21 cellular contexts compared by ENCODE assay signal in the genomic region with DNA sequence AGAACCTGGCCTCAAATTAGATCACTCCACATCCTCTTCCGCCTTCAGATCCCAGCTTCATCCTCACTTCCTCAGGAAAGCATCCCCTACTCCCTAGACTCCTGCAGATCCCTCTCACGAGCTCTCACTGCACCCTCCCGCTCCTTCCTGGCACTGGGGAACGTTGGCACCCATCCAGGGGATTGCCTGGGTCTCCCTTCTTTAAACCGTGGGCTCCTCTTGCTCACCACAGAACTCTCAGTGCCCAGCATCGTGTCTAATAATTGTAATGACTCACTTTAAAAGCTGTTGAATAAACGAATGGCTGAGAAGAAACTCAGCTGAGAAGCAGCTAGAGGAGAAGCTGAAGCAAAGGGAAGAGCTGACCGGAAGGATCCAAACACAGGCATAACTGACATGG. TPM values are rescaled to one million over a fixed set of nuclear protein-coding genes. Genes with fewer than 3 reads are reported as not detected.
DNase-seq lines count a peak whose midpoint lies in the region; ATAC-seq and TF ChIP-seq lines count a peak whose summit lies in the region.
"Had no signal": no experiment of that assay in that cellular context is flagged by ENCODE, and none has a peak within 500 bp of the region (broad histone marks: within the 10 kb centered on the region; RNA-seq: fewer than 3 reads in every experiment).

No MANE protein-coding gene starts in this region.

- H3K4me3 ChIP-seq in IMR-90 (ENCODE audit: insufficient read depth, low read depth, low read length) (no peak overlapping the region), neural progenitor cell (no peak overlapping the region), left ventricle myocardium inferior (no peak overlapping the region)
- H3K4me3 ChIP-seq: heart right ventricle, ovary, suprapubic skin had no signal

- no TSS peak for BruUV-seq in IMR-90 (replicated peaks; lab: Mats Ljungman, UMichigan)

- H3K4me3 Mint-ChIP-seq in activated CD4-positive, alpha-beta memory T cell treated with anti-CD3 and anti-CD28 coated beads, Interleukin-2, amount 10 ng/mL, durations not matched to agents 7 days and 5 days = no peak overlapping the region
- no peak overlapping the region for H3K4me3 Mint-ChIP-seq in neural progenitor cell
- H3K4me3 Mint-ChIP-seq: activated naive CD8-positive, alpha-beta T cell; H9; natural killer cell had no signal

- H2BK20ac ChIP-seq in IMR-90 (ENCODE audit: low read depth, low read length) = no peak overlapping the region

- intact Hi-C loops in IMR-90 (cut with micrococcal nuclease) = no loop called here
- intact Hi-C loops in left ventricle myocardium inferior (cut with micrococcal nuclease) = no loop called here

- peak overlapping the region; percentile 27 for H3K27ac Mint-ChIP-seq in activated CD4-positive, alpha-beta memory T cell treated with anti-CD3 and anti-CD28 coated beads, Interleukin-2, amount 10 ng/mL, durations not matched to agents 7 days and 5 days
- peak overlapping the region; percentile 51 for H3K27ac Mint-ChIP-seq in neural progenitor cell
- H3K27ac Mint-ChIP-seq: H9 had no signal

- peak; percentile 76 for DNase-seq in activated effector memory CD4-positive, alpha-beta T cell treated with anti-CD3 and anti-CD28 coated beads, Interleukin-2, amount 50 U/mL, for 16 hours
- no peak for DNase-seq in activated effector memory CD4-positive, alpha-beta T cell treated with Interleukin-2 at 50 U/mL for 16 hours
- DNase-seq in IMR-90 (no peak), neural progenitor cell (ENCODE audit: low spot score) (no peak), left ventricle myocardium inferior (no peak), NCI-H1694 treated with DMSO at 0.1 percent for 48 hours (lab: John Stamatoyannopoulos, UW) (no peak), A172 (ENCODE audit: low spot score) (no peak)
- no peak for DNase-seq in activated CD4-positive, alpha-beta memory T cell treated with anti-CD3 and anti-CD28 coated beads, Interleukin-2, amount 10 ng/mL, durations not matched to agents 7 days and 5 days
- DNase-seq: DMS 273 treated with DMSO at 0.1 percent for 48 hours; H9; heart right ventricle; natural killer cell; NCI-H146; NCI-H2171 treated with DMSO at 0.1 percent for 48 hours; ovary; right cardiac atrium; Right ventricle myocardium superior; stimulated activated CD8-positive, alpha-beta memory T cell treated with anti-CD3 and anti-CD28 coated beads, Interleukin-4, amount 100 ng/mL, for 48 hours had no signal

- H3K56ac ChIP-seq in IMR-90 (ENCODE audit: extremely low read depth, insufficient read depth, low read length) = no peak overlapping the region

- H3K14ac ChIP-seq in IMR-90 (replicated peaks; ENCODE audit: low read depth, low read length) = 0 out of 2 replicates have a peak overlapping the region, but pooled peaks have one; percentile 13

- no peaks in the 10 kb centered on the region for H3K9me3 ChIP-seq in IMR-90 (ENCODE audit: control insufficient read depth, insufficient read depth, low read length)
- no peaks in the 10 kb centered on the region for H3K9me3 ChIP-seq in neural progenitor cell (ENCODE audit: low read depth)
- no peaks in the 10 kb centered on the region for H3K9me3 ChIP-seq in left ventricle myocardium inferior (replicated peaks)
- H3K9me3 ChIP-seq: heart right ventricle, ovary, suprapubic skin had no signal

- no peak overlapping the region for H4K5ac ChIP-seq in IMR-90 (ENCODE audit: low read depth, low read length)

- no peak for TF ChIP-seq CTCF in IMR-90 (conservative IDR thresholded peaks at IDR 0.05; ENCODE audit: low read depth, low read length)
- no peak for TF ChIP-seq CTCF in neural progenitor cell (IDR thresholded peaks at IDR 0.05)
- TF ChIP-seq CTCF in left ventricle myocardium inferior (IDR thresholded peaks at IDR 0.05; ENCODE audit: borderline replicate concordance) = no peak

- no peak overlapping the region for H2BK5ac ChIP-seq in IMR-90 (ENCODE audit: low read depth, low read length, poor library complexity, severe bottlenecking)

- dilution Hi-C loops in IMR-90 (cut with HindIII; ENCODE audit: low sequenced_read_pairs, unreplicated experiment) = no loop called here

- in situ Hi-C loops in IMR-90 (cut with MboI; ENCODE audit: low sequenced_read_pairs) = no loop called here

- H2BK15ac ChIP-seq in IMR-90 (ENCODE audit: low read depth, low read length) = no peak overlapping the region

- peak overlapping the region; percentile 16; the same call in 1 of the 2 replicates for H3K4ac ChIP-seq in IMR-90 (ENCODE audit: low read depth, low read length)

- H3K27ac ChIP-seq in IMR-90 (ENCODE audit: insufficient read depth, low read length) = no peak overlapping the region
- H3K27ac ChIP-seq in neural progenitor cell = no peak overlapping the region
- H3K27ac ChIP-seq in left ventricle myocardium inferior (replicated peaks) = no peak overlapping the region
- H3K27ac ChIP-seq: C4-2B, heart right ventricle, ovary, suprapubic skin had no signal

- no peak overlapping the region for H2BK120ac ChIP-seq in IMR-90 (ENCODE audit: low read depth, low read length)

- peaks cover 38% of the 10 kb centered on the region for H3K4me1 Mint-ChIP-seq in activated CD4-positive, alpha-beta memory T cell treated with anti-CD3 and anti-CD28 coated beads, Interleukin-2, amount 10 ng/mL, durations not matched to agents 7 days and 5 days
- H3K4me1 Mint-ChIP-seq in neural progenitor cell = no peaks in the 10 kb centered on the region
- H3K4me1 Mint-ChIP-seq: H9, natural killer cell had no signal

- H3K4me2 ChIP-seq in IMR-90 (ENCODE audit: low read depth, low read length) (no peak overlapping the region), neural progenitor cell (no peak overlapping the region)

- POLR2A ChIA-PET in IMR-90 (lab: Charles Lee; ENCODE audit: unreplicated experiment) = no interaction called here
- POLR2A ChIA-PET in activated CD4-positive, alpha-beta memory T cell treated with anti-CD3 and anti-CD28 coated beads, Interleukin-2, amount 10 ng/mL, durations not matched to agents 7 days and 5 days (lab: Charles Lee) = no interaction called here

- no peaks in the 10 kb centered on the region for H3K36me3 ChIP-seq in IMR-90 (ENCODE audit: control insufficient read depth, insufficient read depth, low read length)
- H3K36me3 ChIP-seq in neural progenitor cell = no peaks in the 10 kb centered on the region
- H3K36me3 ChIP-seq in left ventricle myocardium inferior = no peaks in the 10 kb centered on the region
- H3K36me3 ChIP-seq: ovary, suprapubic skin had no signal

- TF ChIP-seq RAD21 in IMR-90 (IDR thresholded peaks at IDR 0.05; ENCODE audit: low read length) = no peak

- H3K9me1 ChIP-seq in IMR-90 (ENCODE audit: insufficient read depth, low read length) = 0 out of 2 replicates have a peak, but pooled peaks cover 4% of the 10 kb centered on the region

- H3K9ac ChIP-seq in IMR-90 (ENCODE audit: low read depth, low read length) = no peak overlapping the region
- no peak overlapping the region for H3K9ac ChIP-seq in neural progenitor cell

- no peaks in the 10 kb centered on the region for H3K27me3 Mint-ChIP-seq in activated CD4-positive, alpha-beta memory T cell treated with anti-CD3 and anti-CD28 coated beads, Interleukin-2, amount 10 ng/mL, durations not matched to agents 7 days and 5 days
- H3K27me3 Mint-ChIP-seq in neural progenitor cell (ENCODE audit: insufficient read depth, low read depth) = peaks cover 2% of the 10 kb centered on the region
- H3K27me3 Mint-ChIP-seq: activated naive CD8-positive, alpha-beta T cell had no signal

- H4K20me1 ChIP-seq in IMR-90 (ENCODE audit: insufficient read depth, low read length) (no peaks in the 10 kb centered on the region), neural progenitor cell (ENCODE audit: low read depth) (no peaks in the 10 kb centered on the region)

- no peaks in the 10 kb centered on the region for H3K9me3 Mint-ChIP-seq in activated CD4-positive, alpha-beta memory T cell treated with anti-CD3 and anti-CD28 coated beads, Interleukin-2, amount 10 ng/mL, durations not matched to agents 7 days and 5 days
- H3K9me3 Mint-ChIP-seq in neural progenitor cell = no peaks in the 10 kb centered on the region
- H3K9me3 Mint-ChIP-seq: H9, natural killer cell had no signal

- no peak overlapping the region for H3K23ac ChIP-seq in IMR-90 (ENCODE audit: low read depth, low read length)

- peak overlapping the region; percentile 28 for H2AFZ ChIP-seq in IMR-90 (replicated peaks; ENCODE audit: low read length, poor library complexity)
- no peak overlapping the region for H2AFZ ChIP-seq in neural progenitor cell (replicated peaks)

- H4K8ac ChIP-seq in IMR-90 (ENCODE audit: low read depth in 2 of 2, low read length in 2 of 2) = no peak overlapping the region

- H3K18ac ChIP-seq in IMR-90 (ENCODE audit: low read depth, low read length) = no peak overlapping the region; the same call in 1 of the 2 replicates

- no peak overlapping the region for H2AK9ac ChIP-seq in IMR-90 (replicated peaks; ENCODE audit: low read depth, low read length, poor library complexity)

- no peak overlapping the region for H4K91ac ChIP-seq in IMR-90 (ENCODE audit: insufficient read depth, low read depth, low read length)

- no peaks in the 10 kb centered on the region for H3K79me2 ChIP-seq in neural progenitor cell (ENCODE audit: low read depth)

- peak overlapping the region; percentile 23; the same call in 1 of the 2 replicates for H2AK5ac ChIP-seq in IMR-90 (ENCODE audit: low read depth, low read length)

- WGBS in IMR-90 (ENCODE audit: extremely low coverage in 2 of 2, insufficient read length in 1 of 2), 2 experiments = 50% methylated on average over 2 of the region's 8 CpGs; no CpG with 5 or more reads in 1 of the 2 experiments

- no peaks in the 10 kb centered on the region for H3K79me1 ChIP-seq in IMR-90 (ENCODE audit: low read depth in 1 of 2, low read length in 2 of 2)

- CTCF ChIA-PET in IMR-90 (lab: Yijun Ruan, JAX) = no interaction called here
- CTCF ChIA-PET in activated CD4-positive, alpha-beta memory T cell treated with anti-CD3 and anti-CD28 coated beads, Interleukin-2, amount 10 ng/mL, durations not matched to agents 7 days and 5 days (lab: Charles Lee) = interaction anchor here (1.2 to 1.8 kb wide), 2 partner anchors 32 to 55 kb away, joined by 3 to 6 read pairs; no protein-coding TSS in a partner anchor

- peaks cover 62% of the 10 kb centered on the region for H3K36me3 Mint-ChIP-seq in activated CD4-positive, alpha-beta memory T cell treated with anti-CD3 and anti-CD28 coated beads, Interleukin-2, amount 10 ng/mL, durations not matched to agents 7 days and 5 days (ENCODE audit: low read depth)
- no peaks in the 10 kb centered on the region for H3K36me3 Mint-ChIP-seq in neural progenitor cell
- H3K36me3 Mint-ChIP-seq: natural killer cell had no signal

- TF ChIP-seq POLR2A in IMR-90 (IDR thresholded peaks at IDR 0.05; ENCODE audit: low read depth, low read length) = no peak

- peak; percentile 18; the same call in 1 of the 2 replicates for ATAC-seq in IMR-90 (ENCODE audit: low read depth)
- ATAC-seq: natural killer cell had no signal

- no peaks in the 10 kb centered on the region for H3F3A ChIP-seq in neural progenitor cell (ENCODE audit: low read depth)

- H3K27me3 ChIP-seq in IMR-90 (ENCODE audit: control insufficient read depth, insufficient read depth, low read length) = peaks cover 6% of the 10 kb centered on the region; the same call in 1 of the 2 replicates
- no peaks in the 10 kb centered on the region for H3K27me3 ChIP-seq in neural progenitor cell
- H3K27me3 ChIP-seq in left ventricle myocardium inferior (ENCODE audit: low read depth) = peaks cover 65% of the 10 kb centered on the region
- H3K27me3 ChIP-seq: ovary had no signal

- H3K4me1 ChIP-seq in IMR-90 (ENCODE audit: control insufficient read depth, insufficient read depth, low read length) = peaks cover 8% of the 10 kb centered on the region
- H3K4me1 ChIP-seq in neural progenitor cell = no peaks in the 10 kb centered on the region
- H3K4me1 ChIP-seq in left ventricle myocardium inferior = no peaks in the 10 kb centered on the region
- H3K4me1 ChIP-seq: suprapubic skin had no signal

RNA-seq across cellular contexts. Expression of gene ZC3H12D, which starts 20.4 kb away (rescaled TPM):
- total RNA-seq in IMR-90 (2012; rRNA removed) (under 0.01 TPM in 1 of 2 replicates, not detected in the other), neural progenitor cell (ENCODE audit: low replicate concordance) (0.03 TPM in 1 of 2 replicates, not detected in the other), left ventricle myocardium inferior (0.25 TPM)
- polyA plus RNA-seq in IMR-90 (2012; rRNA removed) = 0.07 and 0.12 TPM in 2 replicates
- polyA plus RNA-seq in IMR-90 (2012; cell fraction: cytosol; rRNA removed) = under 0.01 and 0.01 TPM in 2 replicates
- 0.26 and 0.38 TPM in 2 replicates for polyA plus RNA-seq in IMR-90 (2012; cell fraction: nucleus; rRNA removed; ENCODE audit: low replicate concordance)
- total RNA-seq in activated CD4-positive, alpha-beta memory T cell treated with anti-CD3 and anti-CD28 coated beads, Interleukin-2, amount 10 ng/mL, durations not matched to agents 7 days and 5 days = 10 to 100 TPM; 37.4 to 37.6 TPM
- 0.03 TPM in 1 of 2 replicates, not detected in the other for total RNA-seq in A172 (2014; rRNA removed; shearing (Covaris generic))

Comparison
In these comparisons a context has a peak if more than half of its experiments do, and no peak if none do; other contexts are left out.
1. RNA of gene ZC3H12D, which starts 20.4 kb away (total RNA-seq): 37.4 to 37.6 TPM in activated CD4-positive, alpha-beta memory T cell treated with anti-CD3 and anti-CD28 coated beads, Interleukin-2, amount 10 ng/mL, durations not matched to agents 7 days and 5 days; 0.25 TPM in left ventricle myocardium inferior (single experiment), 0.03 TPM in A172, under 0.01 TPM in IMR-90 and 0.03 TPM in neural progenitor cell; every median in the first group is over 10 times any median in the second.